Comparison of ENCODE assay signal across 15 cellular contexts in genomic region chr12:130955238-130955816, GRCh38. TPM values are rescaled to one million over a fixed set of nuclear protein-coding genes. Genes with fewer than 3 reads are reported as not detected.
A peak's percentile ranks its signal among the peaks of the same experiment; 100 is the strongest.
DNase-seq lines count a peak whose midpoint lies in the region; ATAC-seq and TF ChIP-seq lines count a peak whose summit lies in the region.
"Had no signal": no experiment of that assay in that cellular context is flagged by ENCODE, and none has a peak within 500 bp of the region (broad histone marks: within the 10 kb centered on the region; RNA-seq: fewer than 3 reads in every experiment).

No MANE protein-coding gene starts in this region.

- TF ChIP-seq CTCF in right atrium auricular region (IDR thresholded peaks at IDR 0.05): no peak
- no peak for TF ChIP-seq CTCF in ovary (IDR thresholded peaks at IDR 0.05)
- TF ChIP-seq CTCF in uterus (IDR thresholded peaks at IDR 0.05): no peak
- no peak for TF ChIP-seq CTCF in SK-N-SH (IDR thresholded peaks at IDR 0.05)

- no peak overlapping the region for H3K4me3 Mint-ChIP-seq in activated CD4-positive, alpha-beta memory T cell treated with anti-CD3 and anti-CD28 coated beads, Interleukin-2, amount 10 ng/mL, durations not matched to agents 7 days and 5 days
- H3K4me3 Mint-ChIP-seq: activated naive CD4-positive, alpha-beta T cell treated with anti-CD3 and anti-CD28 coated beads, Interleukin-2, amount 50 U/mL, for 24 hours; CD8-positive, alpha-beta T cell; GM23338 had no signal

- H3K27ac ChIP-seq in duodenal mucosa (ENCODE audit: low read depth, low read length) (no peak overlapping the region), right atrium auricular region (peak overlapping the region; percentile 91 to 94), ovary (no peak overlapping the region), uterus (peak overlapping the region; percentile 41 to 77), SK-N-SH (ENCODE audit: low read depth in 2 of 2, low read length in 1 of 2) (no peak overlapping the region)
- H3K27ac ChIP-seq: brain microvascular endothelial cell had no signal

- H3K4me3 ChIP-seq in duodenal mucosa (ENCODE audit: low read depth in 1 of 2, low read length in 2 of 2) (peak overlapping the region; percentile 9 to 21), right atrium auricular region (peak overlapping the region; percentile 62 to 69), ovary (peak overlapping the region; percentile 53), uterus (peak overlapping the region; percentile 42 to 45), SK-N-SH (ENCODE audit: low read depth in 2 of 2, low read length in 1 of 2) (no peak overlapping the region)
- H3K4me3 ChIP-seq: GM23338 had no signal

- no peaks in the 10 kb centered on the region for H3K4me1 Mint-ChIP-seq in activated CD4-positive, alpha-beta memory T cell treated with anti-CD3 and anti-CD28 coated beads, Interleukin-2, amount 10 ng/mL, durations not matched to agents 7 days and 5 days

- TF ChIP-seq POLR2A in ovary (IDR thresholded peaks at IDR 0.05): no peak
- peak in 1 of 2 donors; percentile 8 for TF ChIP-seq POLR2A in uterus (IDR thresholded peaks at IDR 0.05)

- H3K36me3 ChIP-seq in duodenal mucosa (ENCODE audit: control insufficient read depth in 1 of 2, insufficient read depth in 2 of 2, low read length in 2 of 2) (no peaks in the 10 kb centered on the region), right atrium auricular region (peaks cover 37% of the 10 kb centered on the region), ovary (no peaks in the 10 kb centered on the region), uterus (no peaks in the 10 kb centered on the region), SK-N-SH (replicated peaks in 1 of 2; ENCODE audit: control insufficient read depth in 1 of 2, insufficient read depth in 2 of 2, low read length in 1 of 2) (no peaks in the 10 kb centered on the region)
- H3K36me3 ChIP-seq: brain microvascular endothelial cell had no signal

- WGBS in ovary, 3 donors: 51 to 71% (median 60%) methylated on average over 11 of the region's 11 CpGs
- 60% methylated on average over 8 of the region's 11 CpGs for WGBS in SK-N-SH (ENCODE audit: low lambda C conversion rate)

- no peak overlapping the region for H3K4me2 ChIP-seq in SK-N-SH
- H3K4me2 ChIP-seq: GM23338 had no signal

- H3K36me3 Mint-ChIP-seq in activated CD4-positive, alpha-beta memory T cell treated with anti-CD3 and anti-CD28 coated beads, Interleukin-2, amount 10 ng/mL, durations not matched to agents 7 days and 5 days (ENCODE audit: low read depth): no peaks in the 10 kb centered on the region
- H3K36me3 Mint-ChIP-seq: activated naive CD4-positive, alpha-beta T cell treated with anti-CD3 and anti-CD28 coated beads, Interleukin-2, amount 50 U/mL, for 24 hours; CD8-positive, alpha-beta T cell had no signal

- no peaks in the 10 kb centered on the region for H3K79me2 ChIP-seq in SK-N-SH (ENCODE audit: insufficient read depth)

- ATAC-seq in GM19324 (IDR thresholded peaks at IDR 0.05; ENCODE audit: low FRiP score, unreplicated experiment): no peak
- ATAC-seq: CD8-positive, alpha-beta T cell had no signal

- intact Hi-C loops in ovary (cut with DNase I) (no loop called here), uterus (cut with DNase I; ENCODE audit: low total_unique reads) (no loop called here)

- H3K27me3 Mint-ChIP-seq in activated CD4-positive, alpha-beta memory T cell treated with anti-CD3 and anti-CD28 coated beads, Interleukin-2, amount 10 ng/mL, durations not matched to agents 7 days and 5 days: peaks cover 18% of the 10 kb centered on the region

- H3K9me2 ChIP-seq in SK-N-SH: no peaks in the 10 kb centered on the region

- CTCF ChIA-PET in activated CD4-positive, alpha-beta memory T cell treated with anti-CD3 and anti-CD28 coated beads, Interleukin-2, amount 10 ng/mL, durations not matched to agents 7 days and 5 days (lab: Charles Lee): no interaction called here
- CTCF ChIA-PET in SK-N-SH (lab: Yijun Ruan, JAX): interaction anchor here (1.0 to 3.7 kb wide), 2 partner anchors 149 to 177 kb away, joined by 6 to 12 read pairs; no protein-coding TSS in a partner anchor

- no peaks in the 10 kb centered on the region for H3K9me3 Mint-ChIP-seq in activated CD4-positive, alpha-beta memory T cell treated with anti-CD3 and anti-CD28 coated beads, Interleukin-2, amount 10 ng/mL, durations not matched to agents 7 days and 5 days
- H3K9me3 Mint-ChIP-seq: activated naive CD4-positive, alpha-beta T cell treated with anti-CD3 and anti-CD28 coated beads, Interleukin-2, amount 50 U/mL, for 24 hours; CD8-positive, alpha-beta T cell; GM23338 had no signal

- no peak for TF ChIP-seq EP300 in ovary (IDR thresholded peaks at IDR 0.05)
- no peak for TF ChIP-seq EP300 in SK-N-SH (IDR thresholded peaks at IDR 0.05; ENCODE audit: borderline replicate concordance in 1 of 2, low read depth in 1 of 2, low read length in 1 of 2)

- TF ChIP-seq RAD21 in SK-N-SH (IDR thresholded peaks at IDR 0.05; ENCODE audit: low read length): no peak

- H3F3A ChIP-seq in SK-N-SH (replicated peaks; ENCODE audit: insufficient read depth): no peaks in the 10 kb centered on the region

- H3K9me3 ChIP-seq in duodenal mucosa (ENCODE audit: control insufficient read depth in 1 of 2, low read length in 2 of 2) (peaks cover 4 to 6% of the 10 kb centered on the region in 2 donors), right atrium auricular region (no peaks in the 10 kb centered on the region), ovary (no peaks in the 10 kb centered on the region), uterus (no peaks in the 10 kb centered on the region), SK-N-SH (no peaks in the 10 kb centered on the region)

- peak; percentile 81 for DNase-seq in right atrium auricular region (ENCODE audit: low spot score)
- no peak for DNase-seq in ovary
- peak in 1 of 2 donors; percentile 39 for DNase-seq in uterus
- no peak for DNase-seq in activated CD4-positive, alpha-beta memory T cell treated with anti-CD3 and anti-CD28 coated beads, Interleukin-2, amount 10 ng/mL, durations not matched to agents 7 days and 5 days
- no peak for DNase-seq in SK-N-SH
- DNase-seq: activated CD4-positive, alpha-beta T cell treated with anti-CD3 and anti-CD28 coated beads for 48 hours; brain microvascular endothelial cell; CD8-positive, alpha-beta T cell; Karpas-422; NCI-H1105 treated with DMSO at 0.1 percent for 48 hours; NK-92 treated with Interleukin-12 subunit alpha and Interleukin-12 subunit beta, amount 100 ng/mL, for 24 hours had no signal

- H2AFZ ChIP-seq in SK-N-SH (ENCODE audit: low read depth): no peak overlapping the region

- POLR2A ChIA-PET in activated CD4-positive, alpha-beta memory T cell treated with anti-CD3 and anti-CD28 coated beads, Interleukin-2, amount 10 ng/mL, durations not matched to agents 7 days and 5 days (lab: Charles Lee): no interaction called here
- POLR2A ChIA-PET in SK-N-SH (lab: Yijun Ruan, JAX): no interaction called here

- no peak overlapping the region for H3K9ac ChIP-seq in duodenal mucosa (ENCODE audit: low read depth in 1 of 2, low read length in 2 of 2)
- no peak overlapping the region for H3K9ac ChIP-seq in SK-N-SH

- no peak overlapping the region for H3K27ac Mint-ChIP-seq in activated CD4-positive, alpha-beta memory T cell treated with anti-CD3 and anti-CD28 coated beads, Interleukin-2, amount 10 ng/mL, durations not matched to agents 7 days and 5 days
- H3K27ac Mint-ChIP-seq: activated naive CD4-positive, alpha-beta T cell treated with anti-CD3 and anti-CD28 coated beads, Interleukin-2, amount 50 U/mL, for 24 hours; CD8-positive, alpha-beta T cell; GM23338 had no signal

- no peaks in the 10 kb centered on the region for H4K20me1 ChIP-seq in SK-N-SH (ENCODE audit: insufficient read depth)

- peaks cover 0 to 5% of the 10 kb centered on the region in 2 donors for H3K4me1 ChIP-seq in duodenal mucosa (ENCODE audit: control insufficient read depth in 1 of 2, insufficient read depth in 2 of 2, low read length in 2 of 2)
- H3K4me1 ChIP-seq in right atrium auricular region: peaks cover 0 to 60% of the 10 kb centered on the region in 2 donors
- peaks cover 7% of the 10 kb centered on the region for H3K4me1 ChIP-seq in ovary (ENCODE audit: insufficient read depth)
- no peaks in the 10 kb centered on the region for H3K4me1 ChIP-seq in uterus
- peaks cover 0 to 33% of the 10 kb centered on the region in 2 experiments; a peak in 2 of 4 replicates for H3K4me1 ChIP-seq in SK-N-SH (ENCODE audit: control insufficient read depth in 1 of 2, insufficient read depth in 2 of 2, low read depth in 1 of 2, low read length in 1 of 2)

- H3K27me3 ChIP-seq in duodenal mucosa (ENCODE audit: control insufficient read depth in 1 of 2, insufficient read depth in 2 of 2, low read length in 2 of 2): peaks cover 5 to 11% of the 10 kb centered on the region in 2 donors
- no peaks in the 10 kb centered on the region for H3K27me3 ChIP-seq in right atrium auricular region
- no peaks in the 10 kb centered on the region for H3K27me3 ChIP-seq in ovary
- H3K27me3 ChIP-seq in uterus: no peaks in the 10 kb centered on the region
- no peaks in the 10 kb centered on the region for H3K27me3 ChIP-seq in SK-N-SH (ENCODE audit: insufficient read depth)

TF ChIP-seq in SK-N-SH, 30 proteins besides CTCF, POLR2A, EP300 and RAD21 (continues in another document):
- no peak for TF ChIP-seq RXRA (IDR thresholded peaks at IDR 0.05; ENCODE audit: borderline replicate concordance, low read depth)
- no peak for TF ChIP-seq SMC3 (IDR thresholded peaks at IDR 0.05; ENCODE audit: low read depth, low read length)
- no peak for TF ChIP-seq POLR2AphosphoS5 (IDR thresholded peaks at IDR 0.05; ENCODE audit: low read depth, low read length)
- no peak for TF ChIP-seq GABPA (IDR thresholded peaks at IDR 0.05; ENCODE audit: low read depth)
- no peak for TF ChIP-seq FOXM1 (IDR thresholded peaks at IDR 0.05; ENCODE audit: low read depth)
- no peak for TF ChIP-seq TCF12 (IDR thresholded peaks at IDR 0.05)

RNA-seq across cellular contexts. Expression of gene ADGRD1, which starts 1.6 kb away (rescaled TPM):
- total RNA-seq in right atrium auricular region (100 to 1,000 TPM; 120 to 168 TPM), ovary (10 to 100 TPM in 5 of 7 donors, 1 to 10 TPM in 2; 7.6 to 75.3 (median 25.9) TPM), uterus (10 to 100 TPM; 13.5 to 89.9 (median 33.7) TPM)
- polyA plus RNA-seq in ovary (10 to 100 TPM; 12.2 to 28.3 TPM), SK-N-SH (2012; rRNA removed) (not detected in 2 replicates)
- under 1 TPM in 1 of 2 experiments, not detected in 1; 0.23 TPM for total RNA-seq in activated CD4-positive, alpha-beta memory T cell treated with anti-CD3 and anti-CD28 coated beads, Interleukin-2, amount 10 ng/mL, durations not matched to agents 7 days and 5 days
- polyA plus RNA-seq in SK-N-SH (2012; cell fraction: cytosol; rRNA removed): not detected in 2 replicates
- not detected in 2 replicates for polyA plus RNA-seq in SK-N-SH (2012; cell fraction: nucleus; rRNA removed)
- total RNA-seq: CD8-positive, alpha-beta T cell had no signal
- polyA plus RNA-seq: GM23338 had no signal

Comparison
In these comparisons a context has a peak if more than half of its experiments do, and no peak if none do; other contexts are left out.
1. H3K27ac ChIP-seq: peak in right atrium auricular region (2 of 2) and uterus (2 of 2); none in duodenal mucosa (single experiment), ovary (0 of 2) and SK-N-SH (0 of 2).
2. H3K4me3 ChIP-seq: peak in duodenal mucosa (2 of 2), right atrium auricular region (2 of 2), ovary (single experiment) and uterus (2 of 2); none in SK-N-SH (0 of 2).
3. RNA of gene ADGRD1, which starts 1.6 kb away (total RNA-seq): 120 to 168 TPM in right atrium auricular region, 13.5 to 89.9 TPM in uterus and 7.6 to 75.3 TPM in ovary; 0.23 TPM in activated CD4-positive, alpha-beta memory T cell treated with anti-CD3 and anti-CD28 coated beads, Interleukin-2, amount 10 ng/mL, durations not matched to agents 7 days and 5 days; every median in the first group is over 4 times any median in the second.